Comparison of ENCODE assay signal across 30 cellular contexts in genomic region chr9:105884416-105884815, GRCh38.
"Had no signal": no experiment of that assay in that cellular context is flagged by ENCODE, and none has a peak within 500 bp of the region (broad histone marks: within the 10 kb centered on the region; RNA-seq: fewer than 3 reads in every experiment).

No MANE protein-coding gene starts in this region.

- H3K4me3 ChIP-seq: adrenal gland, body of pancreas, esophagus squamous epithelium, gastroesophageal sphincter, heart right ventricle, hepatocyte had no signal

- H2AFZ ChIP-seq: hepatocyte had no signal

- H3K27me3 ChIP-seq: adrenal gland, body of pancreas, gastroesophageal sphincter, heart right ventricle, hepatocyte had no signal

- H3K27ac ChIP-seq: adrenal gland, body of pancreas, esophagus squamous epithelium, gastroesophageal sphincter, heart right ventricle, hepatocyte, WERI-Rb-1 had no signal

- H3K36me3 Mint-ChIP-seq: activated naive CD4-positive, alpha-beta T cell treated with anti-CD3 and anti-CD28 coated beads, Interleukin-2, amount 50 U/mL, for 72 hours had no signal

- DNase-seq: activated B cell treated with CpG ODN at 0.5 μM for 24 hours; activated CD4-positive, alpha-beta T cell treated with anti-CD3 and anti-CD28 coated beads for 48 hours; activated CD4-positive, alpha-beta T cell treated with anti-CD3 and anti-CD28 coated beads, Interleukin-2, amount 50 U/mL, for 1 hour; activated CD4-positive, alpha-beta T cell treated with anti-CD3 and anti-CD28 coated beads, Interleukin-2, amount 50 U/mL, for 48 hours; activated CD8-positive, alpha-beta memory T cell treated with anti-CD3 and anti-CD28 coated beads for 24 hours; activated effector memory CD4-positive, alpha-beta T cell treated with Interleukin-2 at 50 U/mL for 16 hours; activated gamma-delta T cell treated with Interleukin-2 at 50 U/mL for 16 hours; activated naive CD4-positive, alpha-beta T cell treated with Interleukin-2 at 50 U/mL for 16 hours; activated naive CD8-positive, alpha-beta T cell treated with anti-CD3 and anti-CD28 coated beads, Interleukin-2, amount 50 U/mL, for 24 hours; activated T-cell treated with anti-CD3 and anti-CD28 coated beads, Interleukin-2, amount 50 U/mL, for 4 hours; adrenal gland; amygdala; aorta; body of pancreas; caudate nucleus; cortex of kidney; dermis blood vessel endothelial cell; effector CD4-positive, alpha-beta T cell; effector memory CD8-positive, alpha-beta T cell; erythroblast; esophagus squamous epithelium; foreskin melanocyte; heart right ventricle; T1000; WERI-Rb-1 had no signal

- H3K36me3 ChIP-seq: adrenal gland, esophagus squamous epithelium, gastroesophageal sphincter, heart right ventricle, WERI-Rb-1 had no signal

- H3K27ac Mint-ChIP-seq: activated B cell treated with CpG ODN at 0.5 μM for 24 hours; activated CD8-positive, alpha-beta T cell treated with anti-CD3 and anti-CD28 coated beads for 36 hours; activated naive CD4-positive, alpha-beta T cell treated with anti-CD3 and anti-CD28 coated beads, Interleukin-2, amount 50 U/mL, for 72 hours; activated naive CD8-positive, alpha-beta T cell treated with anti-CD3 and anti-CD28 coated beads, Interleukin-2, amount 50 U/mL, for 24 hours; activated T-helper 17 cell treated with anti-CD3 and anti-CD28 coated beads, Interleukin-2, amount 50 U/mL, for 72 hours; effector memory CD8-positive, alpha-beta T cell had no signal

- H3K9me3 Mint-ChIP-seq: activated B cell treated with CpG ODN at 0.5 μM for 24 hours; activated CD8-positive, alpha-beta T cell treated with anti-CD3 and anti-CD28 coated beads for 36 hours; activated naive CD4-positive, alpha-beta T cell treated with anti-CD3 and anti-CD28 coated beads, Interleukin-2, amount 50 U/mL, for 72 hours; activated naive CD8-positive, alpha-beta T cell treated with anti-CD3 and anti-CD28 coated beads, Interleukin-2, amount 50 U/mL, for 24 hours; activated T-cell treated with anti-CD3 and anti-CD28 coated beads, Interleukin-2, amount 50 U/mL, for 4 hours; activated T-helper 17 cell treated with anti-CD3 and anti-CD28 coated beads, Interleukin-2, amount 50 U/mL, for 72 hours; effector memory CD8-positive, alpha-beta T cell had no signal

- H3K4me2 ChIP-seq: hepatocyte had no signal

- H3K4me3 Mint-ChIP-seq: activated B cell treated with CpG ODN at 0.5 μM for 24 hours; activated CD8-positive, alpha-beta T cell treated with anti-CD3 and anti-CD28 coated beads for 36 hours; activated naive CD8-positive, alpha-beta T cell treated with anti-CD3 and anti-CD28 coated beads, Interleukin-2, amount 50 U/mL, for 24 hours; activated T-cell treated with anti-CD3 and anti-CD28 coated beads, Interleukin-2, amount 50 U/mL, for 4 hours; activated T-helper 17 cell treated with anti-CD3 and anti-CD28 coated beads, Interleukin-2, amount 50 U/mL, for 72 hours; effector memory CD8-positive, alpha-beta T cell had no signal

- H3K9me3 ChIP-seq: adrenal gland, body of pancreas, esophagus squamous epithelium, gastroesophageal sphincter, heart right ventricle had no signal

- H3K4me1 Mint-ChIP-seq: activated B cell treated with CpG ODN at 0.5 μM for 24 hours had no signal

- H3K4me1 ChIP-seq: adrenal gland, body of pancreas, esophagus squamous epithelium, gastroesophageal sphincter, heart right ventricle had no signal

- H3K79me2 ChIP-seq: hepatocyte had no signal
